In genomic region chr4:145804134-145804533, GRCh38 we compare ENCODE assay signal across 11 cellular contexts.
A peak's percentile ranks its signal among the peaks of the same experiment; 100 is the strongest.
DNase-seq lines count a peak whose midpoint lies in the region; ATAC-seq, FAIRE-seq and TF ChIP-seq lines count a peak whose summit lies in the region.
"Had no signal": no experiment of that assay in that cellular context is flagged by ENCODE, and none has a peak within 500 bp of the region (broad histone marks: within the 10 kb centered on the region; RNA-seq: fewer than 3 reads in every experiment).

No MANE protein-coding gene starts in this region.

- peak overlapping the region; percentile 2 for H3K27ac Mint-ChIP-seq in activated T-cell treated with anti-CD3 and anti-CD28 coated beads, Interleukin-2, amount 50 U/mL, for 24 hours
- peak overlapping the region; percentile 70 for H3K27ac Mint-ChIP-seq in MCF 10A (ENCODE audit: low read depth, unreplicated experiment)

- DNase-seq in activated T-cell treated with anti-CD3 and anti-CD28 coated beads, Interleukin-2, amount 50 U/mL, for 24 hours, result no peak
- DNase-seq in activated T-cell treated with anti-CD3 and anti-CD28 coated beads, Interleukin-2, amount 50 U/mL, for 48 hours, result no peak
- DNase-seq in MCF 10A (ENCODE audit: unreplicated experiment) (peak; percentile 94), kidney (no peak), uterus (peak; percentile 40 to 46), left colon (no peak), GM13977 (ENCODE audit: low spot score) (no peak), SK-N-DZ (ENCODE audit: low spot score) (no peak)
- DNase-seq: activated CD4-positive, alpha-beta T cell treated with anti-CD3 and anti-CD28 coated beads, Interleukin-2, amount 50 U/mL, for 48 hours; BE2C; stimulated activated naive CD4-positive, alpha-beta T cell treated with Interleukin-2 at 50 U/mL for 16 hours had no signal

- H3K27me3 ChIP-seq in uterus, result no peaks in the 10 kb centered on the region
- H3K27me3 ChIP-seq: BE2C had no signal

- H3K4me3 Mint-ChIP-seq in activated T-cell treated with anti-CD3 and anti-CD28 coated beads, Interleukin-2, amount 50 U/mL, for 24 hours, result no peak overlapping the region
- peak overlapping the region; percentile 48 for H3K4me3 Mint-ChIP-seq in MCF 10A (ENCODE audit: unreplicated experiment)

- H3K4me3 ChIP-seq in kidney (ENCODE audit: low read length in 2 of 2) (no peak overlapping the region), uterus (no peak overlapping the region)

- H3K9me3 ChIP-seq in kidney (ENCODE audit: control insufficient read depth in 1 of 2, low read length in 2 of 2) (no peaks in the 10 kb centered on the region), uterus (no peaks in the 10 kb centered on the region)
- H3K9me3 ChIP-seq: BE2C had no signal

- BruUV-seq in MCF 10A (replicated peaks; lab: Mats Ljungman, UMichigan), result no TSS peak

- H3K9me3 Mint-ChIP-seq in activated T-cell treated with anti-CD3 and anti-CD28 coated beads, Interleukin-2, amount 50 U/mL, for 24 hours, result peaks cover 6% of the 10 kb centered on the region
- no peaks in the 10 kb centered on the region for H3K9me3 Mint-ChIP-seq in MCF 10A (ENCODE audit: unreplicated experiment)

- no peaks in the 10 kb centered on the region for H3K27me3 Mint-ChIP-seq in activated T-cell treated with anti-CD3 and anti-CD28 coated beads, Interleukin-2, amount 50 U/mL, for 24 hours
- H3K27me3 Mint-ChIP-seq in MCF 10A (ENCODE audit: insufficient read depth, unreplicated experiment), result no peaks in the 10 kb centered on the region

- FAIRE-seq in kidney (lab: Jason Lieb, UNC), result peak; percentile 82

- TF ChIP-seq CTCF in MCF 10A (IDR thresholded peaks at IDR 0.05; ENCODE audit: unreplicated experiment) (no peak), kidney (IDR thresholded peaks at IDR 0.05; ENCODE audit: borderline replicate concordance, extremely low read depth, insufficient read depth) (no peak), uterus (IDR thresholded peaks at IDR 0.05) (no peak), GM13977 (IDR thresholded peaks at IDR 0.05; ENCODE audit: extremely low read depth, insufficient read depth, missing control alignments) (no peak)

- H3K9ac ChIP-seq in kidney (ENCODE audit: low read length in 2 of 2), result no peak overlapping the region

- CTCF ChIA-PET in MCF 10A (lab: Yijun Ruan, JAX), result interaction anchor here (0.7 to 1.6 kb wide), 2 partner anchors 38 to 194 kb away, joined by 3 to 8 read pairs; no protein-coding TSS in a partner anchor

- no peak for ATAC-seq in left colon

- H3K36me3 ChIP-seq in kidney (ENCODE audit: control insufficient read depth in 1 of 2, insufficient read depth in 2 of 2, low read length in 2 of 2), result no peaks in the 10 kb centered on the region
- no peaks in the 10 kb centered on the region for H3K36me3 ChIP-seq in uterus
- H3K36me3 ChIP-seq: BE2C had no signal

- in situ Hi-C loops in GM13977 (cut with MboI; ENCODE audit: low pct_unique_long_range_greater_than_20kb, low sequenced_read_pairs, unreplicated experiment), result no loop called here

- H3K36me3 Mint-ChIP-seq in activated T-cell treated with anti-CD3 and anti-CD28 coated beads, Interleukin-2, amount 50 U/mL, for 24 hours (ENCODE audit: low read depth), result peaks cover 76% of the 10 kb centered on the region
- no peaks in the 10 kb centered on the region for H3K36me3 Mint-ChIP-seq in MCF 10A (ENCODE audit: insufficient read depth, unreplicated experiment)

- H3K4me1 ChIP-seq in kidney (ENCODE audit: control insufficient read depth in 1 of 2, insufficient read depth in 1 of 2, low read depth in 1 of 2, low read length in 2 of 2) (peaks cover 6 to 39% of the 10 kb centered on the region in 2 donors), uterus (peaks cover 0 to 6% of the 10 kb centered on the region in 2 donors)

- POLR2A ChIA-PET in MCF 10A (lab: Yijun Ruan, JAX), result interaction anchor here (0.8 to 5.1 kb wide), 8 partner anchors 8 to 185 kb away, joined by 3 to 54 read pairs (median 5); partner anchors contain the start of gene MMAA

- intact Hi-C loops in MCF 10A (cut with micrococcal nuclease), result loop anchor here (1.0 kb wide), 1 partner anchor 70 kb away; no protein-coding TSS in a partner anchor
- intact Hi-C loops in kidney (cut with DNase I), result no loop called here
- intact Hi-C loops in uterus (cut with DNase I; ENCODE audit: low total_unique reads), result no loop called here
- intact Hi-C loops in left colon (cut with DNase I, micrococcal nuclease), result no loop called here

- H3K4me1 Mint-ChIP-seq in activated T-cell treated with anti-CD3 and anti-CD28 coated beads, Interleukin-2, amount 50 U/mL, for 24 hours (ENCODE audit: low read depth), result peaks cover 57% of the 10 kb centered on the region
- H3K4me1 Mint-ChIP-seq in MCF 10A (ENCODE audit: insufficient read depth, unreplicated experiment), result peaks cover 32% of the 10 kb centered on the region

- no peak for TF ChIP-seq POLR2A in uterus (IDR thresholded peaks at IDR 0.05)

- H3K27ac ChIP-seq in kidney (ENCODE audit: low read depth in 2 of 2, low read length in 2 of 2) (peak overlapping the region; percentile 15), uterus (peak overlapping the region; percentile 29 to 41)

Comparison
In these comparisons a context has a peak if more than half of its experiments do, and no peak if none do; other contexts are left out.
1. DNase-seq: peak in MCF 10A (single experiment) and uterus (2 of 2); none in activated T-cell treated with anti-CD3 and anti-CD28 coated beads, Interleukin-2, amount 50 U/mL, for 24 hours (single experiment), activated T-cell treated with anti-CD3 and anti-CD28 coated beads, Interleukin-2, amount 50 U/mL, for 48 hours (0 of 2), kidney (single experiment), left colon (0 of 2), GM13977 (single experiment) and SK-N-DZ (single experiment).